11 cellular contexts compared by ENCODE assay signal in genomic region chr10:86355571-86356038, GRCh38.
A peak's percentile ranks its signal among the peaks of the same experiment; 100 is the strongest.
DNase-seq lines count a peak whose midpoint lies in the region; TF ChIP-seq lines count a peak whose summit lies in the region.
"Had no signal": no experiment of that assay in that cellular context is flagged by ENCODE, and none has a peak within 500 bp of the region (broad histone marks: within the 10 kb centered on the region; RNA-seq: fewer than 3 reads in every experiment).

No MANE protein-coding gene starts in this region.

- CTCF ChIA-PET in activated naive CD4-positive, alpha-beta T cell treated with anti-CD3 and anti-CD28 coated beads, Interleukin-2, amount 10 ng/mL, durations not matched to agents 7 days and 5 days (lab: Charles Lee) = no interaction called here

- H3K4me3 Mint-ChIP-seq in activated naive CD4-positive, alpha-beta T cell treated with anti-CD3 and anti-CD28 coated beads, Interleukin-2, amount 10 ng/mL, durations not matched to agents 7 days and 5 days = no peak overlapping the region
- H3K4me3 Mint-ChIP-seq: natural killer cell treated with Interleukin-12 subunit alpha and Interleukin-12 subunit beta and Interleukin-15 and Interleukin-18, amount 100 ng/mL, for 72 hours; type B pancreatic cell had no signal

- H3K4me3 ChIP-seq in WERI-Rb-1 (ENCODE audit: low read depth, low read length) = no peak overlapping the region

- no peaks in the 10 kb centered on the region for H3K36me3 Mint-ChIP-seq in activated naive CD4-positive, alpha-beta T cell treated with anti-CD3 and anti-CD28 coated beads, Interleukin-2, amount 10 ng/mL, durations not matched to agents 7 days and 5 days
- H3K36me3 Mint-ChIP-seq: natural killer cell treated with Interleukin-12 subunit alpha and Interleukin-12 subunit beta and Interleukin-15 and Interleukin-18, amount 100 ng/mL, for 72 hours; type B pancreatic cell had no signal

- H3K27ac ChIP-seq in VCaP (peak overlapping the region; percentile 19; the same call in 1 of the 2 replicates), WERI-Rb-1 (no peak overlapping the region)

- DNase-seq in SIG-M5 treated with dmso at 0.1 percent for 504 hours (lab: John Stamatoyannopoulos, UW; ENCODE audit: unreplicated experiment) = peak; percentile 31
- DNase-seq in SIG-M5 (lab: John Stamatoyannopoulos, UW) = no peak
- DNase-seq in left kidney (ENCODE audit: low read depth, low spot score) = peak; percentile 5
- no peak for DNase-seq in activated naive CD4-positive, alpha-beta T cell treated with anti-CD3 and anti-CD28 coated beads, Interleukin-2, amount 10 ng/mL, durations not matched to agents 7 days and 5 days
- no peak for DNase-seq in WERI-Rb-1
- DNase-seq in T1000 (lab: John Stamatoyannopoulos, UW) = no peak
- no peak for DNase-seq in activated CD4-positive, alpha-beta T cell treated with anti-CD3 and anti-CD28 coated beads for 48 hours
- DNase-seq: stimulated activated CD4-positive, alpha-beta T cell treated with anti-CD3 and anti-CD28 coated beads, Interleukin-2, amount 100 ng/mL, for 48 hours had no signal

- no peaks in the 10 kb centered on the region for H3K9me3 Mint-ChIP-seq in activated naive CD4-positive, alpha-beta T cell treated with anti-CD3 and anti-CD28 coated beads, Interleukin-2, amount 10 ng/mL, durations not matched to agents 7 days and 5 days
- H3K9me3 Mint-ChIP-seq: natural killer cell treated with Interleukin-12 subunit alpha and Interleukin-12 subunit beta and Interleukin-15 and Interleukin-18, amount 100 ng/mL, for 72 hours had no signal

- peaks cover 26% of the 10 kb centered on the region for H3K27me3 Mint-ChIP-seq in activated naive CD4-positive, alpha-beta T cell treated with anti-CD3 and anti-CD28 coated beads, Interleukin-2, amount 10 ng/mL, durations not matched to agents 7 days and 5 days

- no peaks in the 10 kb centered on the region for H3K36me3 ChIP-seq in WERI-Rb-1

- H3K4me1 Mint-ChIP-seq in activated naive CD4-positive, alpha-beta T cell treated with anti-CD3 and anti-CD28 coated beads, Interleukin-2, amount 10 ng/mL, durations not matched to agents 7 days and 5 days = no peaks in the 10 kb centered on the region

- TF ChIP-seq CTCF in VCaP (conservative IDR thresholded peaks at IDR 0.05) = no peak
- no peak for TF ChIP-seq CTCF in WERI-Rb-1 (IDR thresholded peaks at IDR 0.05; ENCODE audit: low read depth, low read length)

- H3K9me3 ChIP-seq in WERI-Rb-1 (ENCODE audit: severe bottlenecking) = no peaks in the 10 kb centered on the region

- peaks cover 5% of the 10 kb centered on the region for H3K27me3 ChIP-seq in WERI-Rb-1 (ENCODE audit: insufficient read depth, low read depth, severe bottlenecking)

- no peak overlapping the region for H3K27ac Mint-ChIP-seq in activated naive CD4-positive, alpha-beta T cell treated with anti-CD3 and anti-CD28 coated beads, Interleukin-2, amount 10 ng/mL, durations not matched to agents 7 days and 5 days
- H3K27ac Mint-ChIP-seq: natural killer cell treated with Interleukin-12 subunit alpha and Interleukin-12 subunit beta and Interleukin-15 and Interleukin-18, amount 100 ng/mL, for 72 hours; type B pancreatic cell had no signal

Comparison
In these comparisons a context has a peak if more than half of its experiments do, and no peak if none do; other contexts are left out.
1. DNase-seq: peak in SIG-M5 treated with dmso at 0.1 percent for 504 hours (single experiment) and left kidney (single experiment); none in SIG-M5 (single experiment), activated naive CD4-positive, alpha-beta T cell treated with anti-CD3 and anti-CD28 coated beads, Interleukin-2, amount 10 ng/mL, durations not matched to agents 7 days and 5 days (single experiment), WERI-Rb-1 (single experiment), T1000 (single experiment) and activated CD4-positive, alpha-beta T cell treated with anti-CD3 and anti-CD28 coated beads for 48 hours (single experiment).